In genomic region chr6:94130458-94130857, GRCh38 we compare ENCODE assay signal across 19 cellular contexts.
A peak's percentile ranks its signal among the peaks of the same experiment; 100 is the strongest.
DNase-seq lines count a peak whose midpoint lies in the region; ATAC-seq, FAIRE-seq and TF ChIP-seq lines count a peak whose summit lies in the region.
"Had no signal": no experiment of that assay in that cellular context is flagged by ENCODE, and none has a peak within 500 bp of the region (broad histone marks: within the 10 kb centered on the region; RNA-seq: fewer than 3 reads in every experiment).

No MANE protein-coding gene starts in this region.

- no peak overlapping the region for H3K4me3 ChIP-seq in H7 (ENCODE audit: insufficient read depth, low read depth, low read length)
- H3K4me3 ChIP-seq in neural progenitor cell = peak overlapping the region; percentile 18
- H3K4me3 ChIP-seq: adrenal gland, sigmoid colon had no signal

- peak overlapping the region; percentile 80 for H3K27ac Mint-ChIP-seq in neural progenitor cell
- H3K27ac Mint-ChIP-seq: activated T-helper 2 cell treated with anti-CD3 and anti-CD28 coated beads, Interferon-gamma antibody, Interleukin-2, Interleukin-4, amounts not matched to agents 10 μg/mL and 5 μg/mL and 100 μg/mL, durations not matched to agents 14 hours and 24 hours and 36 hours; HFFc6 had no signal

- H3K79me2 ChIP-seq in neural progenitor cell (ENCODE audit: low read depth) = no peaks in the 10 kb centered on the region

- H3K9ac ChIP-seq in neural progenitor cell = no peak overlapping the region

- no peak for FAIRE-seq in RCC 7860 (lab: Jason Lieb, UNC)
- FAIRE-seq: HepG2 had no signal

- H3K9me3 ChIP-seq in neural progenitor cell (ENCODE audit: low read depth) = no peaks in the 10 kb centered on the region
- H3K9me3 ChIP-seq: adrenal gland, sigmoid colon had no signal

- no peaks in the 10 kb centered on the region for H3K36me3 Mint-ChIP-seq in neural progenitor cell

- H3K4me3 Mint-ChIP-seq in neural progenitor cell = peak overlapping the region; percentile 57
- H3K4me3 Mint-ChIP-seq: HFFc6 had no signal

- peaks cover 15% of the 10 kb centered on the region for H3F3A ChIP-seq in neural progenitor cell (ENCODE audit: low read depth)

- H3K36me3 ChIP-seq in H7 (replicated peaks; ENCODE audit: control insufficient read depth, insufficient read depth, low read length) (no peaks in the 10 kb centered on the region), neural progenitor cell (no peaks in the 10 kb centered on the region)
- H3K36me3 ChIP-seq: adrenal gland, sigmoid colon had no signal

- DNase-seq in H7 (peak; percentile 0), NCI-H524 treated with DMSO at 0.1 percent for 48 hours (lab: John Stamatoyannopoulos, UW) (peak; percentile 57), cerebellar cortex (ENCODE audit: low spot score) (peak; percentile 76), neural progenitor cell (ENCODE audit: low spot score) (peak; percentile 84), RCC 7860 (ENCODE audit: low spot score) (no peak), amniotic stem cell (lab: John Stamatoyannopoulos, UW) (no peak)
- DNase-seq in activated effector memory CD4-positive, alpha-beta T cell treated with anti-CD3 and anti-CD28 coated beads, Interleukin-2, amount 50 U/mL, for 16 hours = no peak
- DNase-seq: adrenal gland; central memory CD4-positive, alpha-beta T cell; HFFc6; NCI-H187 treated with DMSO at 0.1 percent for 48 hours; occipital lobe; Right ventricle myocardium superior; sigmoid colon; stimulated activated CD4-positive, alpha-beta T cell treated with anti-CD3 and anti-CD28 coated beads, Interleukin-2, amount 100 ng/mL, for 24 hours; T-helper 1 cell had no signal

- H3K9me3 Mint-ChIP-seq in neural progenitor cell = no peaks in the 10 kb centered on the region
- H3K9me3 Mint-ChIP-seq: activated T-helper 2 cell treated with anti-CD3 and anti-CD28 coated beads, Interferon-gamma antibody, Interleukin-2, Interleukin-4, amounts not matched to agents 10 μg/mL and 5 μg/mL and 100 μg/mL, durations not matched to agents 14 hours and 24 hours and 36 hours had no signal

- no peaks in the 10 kb centered on the region for H3K27me3 ChIP-seq in H7 (ENCODE audit: control insufficient read depth, insufficient read depth, low read length)
- no peaks in the 10 kb centered on the region for H3K27me3 ChIP-seq in neural progenitor cell
- H3K27me3 ChIP-seq: adrenal gland, sigmoid colon had no signal

- H3K4me1 Mint-ChIP-seq in neural progenitor cell = peaks cover 51% of the 10 kb centered on the region

- peak overlapping the region; percentile 91 for H3K27ac ChIP-seq in neural progenitor cell
- H3K27ac ChIP-seq: adrenal gland, sigmoid colon had no signal

- ATAC-seq in GM18502 (IDR thresholded peaks at IDR 0.05; ENCODE audit: poor library complexity, unreplicated experiment) = no peak
- ATAC-seq: HepG2 had no signal

- H2AFZ ChIP-seq in neural progenitor cell (replicated peaks) = peak overlapping the region; percentile 48

- no peaks in the 10 kb centered on the region for H4K20me1 ChIP-seq in neural progenitor cell (ENCODE audit: low read depth)

- peak overlapping the region; percentile 70 for H3K4me2 ChIP-seq in neural progenitor cell

- TF ChIP-seq CTCF in neural progenitor cell (IDR thresholded peaks at IDR 0.05) = no peak

- peaks cover 42% of the 10 kb centered on the region for H3K4me1 ChIP-seq in neural progenitor cell
- H3K4me1 ChIP-seq: adrenal gland, sigmoid colon had no signal

- H3K27me3 Mint-ChIP-seq in neural progenitor cell (ENCODE audit: insufficient read depth, low read depth) = no peaks in the 10 kb centered on the region

Comparison
In these comparisons a context has a peak if more than half of its experiments do, and no peak if none do; other contexts are left out.
1. DNase-seq: peak in H7 (single experiment), NCI-H524 treated with DMSO at 0.1 percent for 48 hours (single experiment), cerebellar cortex (single experiment) and neural progenitor cell (single experiment); none in activated effector memory CD4-positive, alpha-beta T cell treated with anti-CD3 and anti-CD28 coated beads, Interleukin-2, amount 50 U/mL, for 16 hours (single experiment), RCC 7860 (single experiment) and amniotic stem cell (single experiment).